Comparison of ENCODE assay signal across 1 cellular context in the genomic region with DNA sequence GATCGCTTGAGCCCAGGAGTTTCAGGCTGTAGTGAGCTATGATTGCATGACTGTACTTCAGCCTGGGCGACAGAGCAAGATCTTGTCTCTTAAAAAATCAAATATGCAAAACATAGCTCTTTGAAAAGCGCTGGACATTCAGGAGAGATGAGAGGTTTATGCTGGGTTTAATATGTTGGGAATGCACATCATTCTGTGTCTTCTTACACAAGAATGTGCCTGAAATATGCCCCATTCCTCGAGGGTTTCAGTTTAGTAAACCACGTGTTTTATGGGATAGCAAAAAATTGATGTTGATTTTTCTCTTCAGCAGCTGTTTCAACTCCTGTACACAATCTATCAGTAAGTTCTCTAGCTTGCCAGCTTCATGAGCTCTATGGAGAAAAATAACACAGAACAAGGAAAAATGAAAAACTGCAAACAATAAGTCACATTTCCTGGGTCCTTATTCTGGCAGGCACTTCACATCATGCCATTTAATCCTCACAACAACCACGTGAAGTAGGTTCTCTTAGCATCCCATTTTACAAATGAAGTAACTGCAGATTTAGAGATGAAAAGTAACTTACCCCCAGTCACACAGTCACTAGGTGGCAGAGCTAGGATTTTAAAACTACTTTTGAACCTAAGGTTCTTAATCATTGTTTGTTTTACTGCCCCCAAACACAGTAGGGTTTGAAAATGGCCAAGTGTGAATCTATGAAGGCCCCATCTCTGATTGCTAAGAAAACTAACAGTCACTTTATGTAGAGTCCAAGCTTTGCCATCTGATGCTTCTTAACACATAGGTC.
TF ChIP-seq lines count a peak whose summit lies in the region.

No MANE protein-coding gene starts in this region.

TF ChIP-seq in SK-N-SH treated with all-trans-retinoic acid at 6 μM for 48 hours, 23 proteins besides CTCF, POLR2A, EP300 and RAD21 (continued from another document):
- TF ChIP-seq, protein P1, sequence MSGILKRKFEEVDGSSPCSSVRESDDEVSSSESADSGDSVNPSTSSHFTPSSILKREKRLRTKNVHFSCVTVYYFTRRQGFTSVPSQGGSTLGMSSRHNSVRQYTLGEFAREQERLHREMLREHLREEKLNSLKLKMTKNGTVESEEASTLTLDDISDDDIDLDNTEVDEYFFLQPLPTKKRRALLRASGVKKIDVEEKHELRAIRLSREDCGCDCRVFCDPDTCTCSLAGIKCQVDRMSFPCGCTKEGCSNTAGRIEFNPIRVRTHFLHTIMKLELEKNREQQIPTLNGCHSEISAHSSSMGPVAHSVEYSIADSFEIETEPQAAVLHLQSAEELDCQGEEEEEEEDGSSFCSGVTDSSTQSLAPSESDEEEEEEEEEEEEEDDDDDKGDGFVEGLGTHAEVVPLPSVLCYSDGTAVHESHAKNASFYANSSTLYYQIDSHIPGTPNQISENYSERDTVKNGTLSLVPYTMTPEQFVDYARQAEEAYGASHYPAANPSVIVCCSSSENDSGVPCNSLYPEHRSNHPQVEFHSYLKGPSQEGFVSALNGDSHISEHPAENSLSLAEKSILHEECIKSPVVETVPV (CRISPR knock-in tag; IDR thresholded peaks at IDR 0.05): no peak
- TF ChIP-seq ZC3H10 (CRISPR knock-in tag; IDR thresholded peaks at IDR 0.05) (no peak), BACH2 (CRISPR knock-in tag; IDR thresholded peaks at IDR 0.05; ENCODE audit: borderline replicate concordance) (no peak), OSR1 (CRISPR knock-in tag; IDR thresholded peaks at IDR 0.05) (no peak), ZNF70 (CRISPR knock-in tag; IDR thresholded peaks at IDR 0.05) (no peak), ESRRG (CRISPR knock-in tag; IDR thresholded peaks at IDR 0.05) (no peak), ZFP30 (CRISPR knock-in tag; IDR thresholded peaks at IDR 0.05) (no peak), ARNTL (CRISPR knock-in tag; IDR thresholded peaks at IDR 0.05; ENCODE audit: borderline replicate concordance, low read depth) (no peak)
- TF ChIP-seq, protein P2, sequence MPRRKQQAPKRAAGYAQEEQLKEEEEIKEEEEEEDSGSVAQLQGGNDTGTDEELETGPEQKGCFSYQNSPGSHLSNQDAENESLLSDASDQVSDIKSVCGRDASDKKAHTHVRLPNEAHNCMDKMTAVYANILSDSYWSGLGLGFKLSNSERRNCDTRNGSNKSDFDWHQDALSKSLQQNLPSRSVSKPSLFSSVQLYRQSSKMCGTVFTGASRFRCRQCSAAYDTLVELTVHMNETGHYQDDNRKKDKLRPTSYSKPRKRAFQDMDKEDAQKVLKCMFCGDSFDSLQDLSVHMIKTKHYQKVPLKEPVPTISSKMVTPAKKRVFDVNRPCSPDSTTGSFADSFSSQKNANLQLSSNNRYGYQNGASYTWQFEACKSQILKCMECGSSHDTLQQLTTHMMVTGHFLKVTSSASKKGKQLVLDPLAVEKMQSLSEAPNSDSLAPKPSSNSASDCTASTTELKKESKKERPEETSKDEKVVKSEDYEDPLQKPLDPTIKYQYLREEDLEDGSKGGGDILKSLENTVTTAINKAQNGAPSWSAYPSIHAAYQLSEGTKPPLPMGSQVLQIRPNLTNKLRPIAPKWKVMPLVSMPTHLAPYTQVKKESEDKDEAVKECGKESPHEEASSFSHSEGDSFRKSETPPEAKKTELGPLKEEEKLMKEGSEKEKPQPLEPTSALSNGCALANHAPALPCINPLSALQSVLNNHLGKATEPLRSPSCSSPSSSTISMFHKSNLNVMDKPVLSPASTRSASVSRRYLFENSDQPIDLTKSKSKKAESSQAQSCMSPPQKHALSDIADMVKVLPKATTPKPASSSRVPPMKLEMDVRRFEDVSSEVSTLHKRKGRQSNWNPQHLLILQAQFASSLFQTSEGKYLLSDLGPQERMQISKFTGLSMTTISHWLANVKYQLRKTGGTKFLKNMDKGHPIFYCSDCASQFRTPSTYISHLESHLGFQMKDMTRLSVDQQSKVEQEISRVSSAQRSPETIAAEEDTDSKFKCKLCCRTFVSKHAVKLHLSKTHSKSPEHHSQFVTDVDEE (CRISPR knock-in tag; IDR thresholded peaks at IDR 0.05): no peak
- TF ChIP-seq, protein P3, sequence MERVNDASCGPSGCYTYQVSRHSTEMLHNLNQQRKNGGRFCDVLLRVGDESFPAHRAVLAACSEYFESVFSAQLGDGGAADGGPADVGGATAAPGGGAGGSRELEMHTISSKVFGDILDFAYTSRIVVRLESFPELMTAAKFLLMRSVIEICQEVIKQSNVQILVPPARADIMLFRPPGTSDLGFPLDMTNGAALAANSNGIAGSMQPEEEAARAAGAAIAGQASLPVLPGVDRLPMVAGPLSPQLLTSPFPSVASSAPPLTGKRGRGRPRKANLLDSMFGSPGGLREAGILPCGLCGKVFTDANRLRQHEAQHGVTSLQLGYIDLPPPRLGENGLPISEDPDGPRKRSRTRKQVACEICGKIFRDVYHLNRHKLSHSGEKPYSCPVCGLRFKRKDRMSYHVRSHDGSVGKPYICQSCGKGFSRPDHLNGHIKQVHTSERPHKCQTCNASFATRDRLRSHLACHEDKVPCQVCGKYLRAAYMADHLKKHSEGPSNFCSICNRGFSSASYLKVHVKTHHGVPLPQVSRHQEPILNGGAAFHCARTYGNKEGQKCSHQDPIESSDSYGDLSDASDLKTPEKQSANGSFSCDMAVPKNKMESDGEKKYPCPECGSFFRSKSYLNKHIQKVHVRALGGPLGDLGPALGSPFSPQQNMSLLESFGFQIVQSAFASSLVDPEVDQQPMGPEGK (CRISPR knock-in tag; IDR thresholded peaks at IDR 0.05; ENCODE audit: borderline replicate concordance): no peak
